ENCODE assay signal across 10 cellular contexts in the genomic region with DNA sequence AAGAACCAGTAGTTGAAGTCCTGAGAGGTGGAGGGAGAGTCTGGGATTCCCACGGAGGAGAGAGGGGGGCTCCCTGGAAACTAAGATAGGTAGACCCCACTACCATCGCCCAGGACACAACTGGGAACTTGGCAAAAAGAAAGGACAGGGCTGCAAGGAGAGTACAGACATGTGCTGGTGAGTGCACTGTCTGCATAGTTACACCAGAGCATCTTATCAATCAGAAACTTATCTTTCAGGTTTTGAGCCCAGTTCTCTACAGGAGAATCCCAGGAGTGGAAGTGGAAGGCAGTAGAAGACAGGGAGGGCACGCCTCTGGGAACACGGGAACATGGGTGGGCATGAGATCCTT. TPM values are rescaled to one million over a fixed set of nuclear protein-coding genes. Genes with fewer than 3 reads are reported as not detected.
DNase-seq lines count a peak whose midpoint lies in the region; TF ChIP-seq lines count a peak whose summit lies in the region.
"Had no signal": no experiment of that assay in that cellular context is flagged by ENCODE, and none has a peak within 500 bp of the region (broad histone marks: within the 10 kb centered on the region; RNA-seq: fewer than 3 reads in every experiment).

No MANE protein-coding gene starts in this region.

- no peaks in the 10 kb centered on the region for H3K27me3 ChIP-seq in BLaER1 treated with 17β-estradiol and CSF1 and Interleukin-3, amounts not matched to agents 10 nM and 100 nM
- H3K27me3 ChIP-seq in GM23248 (replicated peaks; ENCODE audit: insufficient read depth) (no peaks in the 10 kb centered on the region), muscle layer of duodenum (ENCODE audit: low read depth, low read length) (no peaks in the 10 kb centered on the region), tibial artery (peaks cover 0 to 4% of the 10 kb centered on the region in 2 donors)

- H3K9ac ChIP-seq in BLaER1 treated with 17β-estradiol and CSF1 and Interleukin-3, amounts not matched to agents 10 nM and 100 nM, result peak overlapping the region; percentile 73 to 96 (median 92)
- peak overlapping the region; percentile 31; the same call in 1 of the 2 replicates for H3K9ac ChIP-seq in GM23248

- H3K79me2 ChIP-seq in GM23248 (ENCODE audit: insufficient read depth), result peaks cover 9% of the 10 kb centered on the region

- H3K27me3 Mint-ChIP-seq in activated naive CD8-positive, alpha-beta T cell, result no peaks in the 10 kb centered on the region

- H3K4me1 Mint-ChIP-seq in activated naive CD8-positive, alpha-beta T cell (ENCODE audit: low read depth), result peaks cover 83% of the 10 kb centered on the region

- peaks cover 20% of the 10 kb centered on the region for H3K36me3 Mint-ChIP-seq in activated naive CD8-positive, alpha-beta T cell

- no peaks in the 10 kb centered on the region for H3K9me2 ChIP-seq in GM23248 (ENCODE audit: insufficient read depth)

- H4K20me1 ChIP-seq in BLaER1 treated with 17β-estradiol and CSF1 and Interleukin-3, amounts not matched to agents 10 nM and 100 nM, result no peaks in the 10 kb centered on the region; a peak in 2 of 22 replicates
- no peaks in the 10 kb centered on the region for H4K20me1 ChIP-seq in GM23248 (ENCODE audit: insufficient read depth)

- H3K27ac ChIP-seq in BLaER1 treated with 17β-estradiol and CSF1 and Interleukin-3, amounts not matched to agents 10 nM and 100 nM, result peak overlapping the region; percentile 82 to 100 (median 99)
- H3K27ac ChIP-seq in GM23248 (peak overlapping the region; percentile 58), muscle layer of duodenum (ENCODE audit: low read length) (peak overlapping the region; percentile 0), tibial artery (peak overlapping the region in 1 of 2 donors; percentile 13)

- H3K9me3 Mint-ChIP-seq in activated naive CD8-positive, alpha-beta T cell (ENCODE audit: low read depth), result no peaks in the 10 kb centered on the region

- 86 to 92% methylated on average over 4 of the region's 4 CpGs for WGBS in GM23248 (ENCODE audit: low coverage in 1 of 2, low lambda C conversion rate in 2 of 2, missing lambda C conversion rate in 2 of 2), 2 experiments

- peak overlapping the region; percentile 97 for H3K27ac Mint-ChIP-seq in activated naive CD8-positive, alpha-beta T cell

- H3K4me3 Mint-ChIP-seq in activated naive CD8-positive, alpha-beta T cell, result peak overlapping the region; percentile 80

- TF ChIP-seq CTCF in tibial artery (IDR thresholded peaks at IDR 0.05), result no peak

- in situ Hi-C loops in GM23248 (cut with MboI), result no loop called here

- peak overlapping the region; percentile 30 to 69 (median 57); a peak in 19 of 20 replicates for H3K4me3 ChIP-seq in BLaER1 treated with 17β-estradiol and CSF1 and Interleukin-3, amounts not matched to agents 10 nM and 100 nM
- H3K4me3 ChIP-seq in GM23248 (no peak overlapping the region), muscle layer of duodenum (ENCODE audit: low read depth in 1 of 2, low read length in 2 of 2) (no peak overlapping the region), tibial artery (no peak overlapping the region)

- H3K4me2 ChIP-seq in BLaER1 treated with 17β-estradiol and CSF1 and Interleukin-3, amounts not matched to agents 10 nM and 100 nM, result peak overlapping the region; percentile 96 to 100 (median 100)
- peak overlapping the region; percentile 65 for H3K4me2 ChIP-seq in GM23248 (ENCODE audit: unreplicated experiment)

- DNase-seq in GM23248 (no peak), tibial artery (no peak), kidney tubule cell (ENCODE audit: low spot score) (no peak), SIG-M5 (lab: John Stamatoyannopoulos, UW) (no peak), NCI-H146 treated with DMSO at 0.1 percent for 48 hours (lab: John Stamatoyannopoulos, UW; ENCODE audit: unreplicated experiment) (no peak)
- DNase-seq: NCI-H146 had no signal

- H3K4me1 ChIP-seq in BLaER1 treated with 17β-estradiol and CSF1 and Interleukin-3, amounts not matched to agents 10 nM and 100 nM, result peaks cover 96 to 100% (median 97%) of the 10 kb centered on the region in 10 experiments
- H3K4me1 ChIP-seq in GM23248 (ENCODE audit: insufficient read depth), result peaks cover 41% of the 10 kb centered on the region
- peaks cover 0 to 8% of the 10 kb centered on the region in 2 donors for H3K4me1 ChIP-seq in muscle layer of duodenum (ENCODE audit: control insufficient read depth in 1 of 2, insufficient read depth in 2 of 2, low read length in 2 of 2)
- H3K4me1 ChIP-seq in tibial artery, result peaks cover 0 to 25% (median 3%) of the 10 kb centered on the region in 4 donors

- no peak overlapping the region for H2AFZ ChIP-seq in GM23248

- peaks cover 0 to 19% (median 6%) of the 10 kb centered on the region in 11 experiments; a peak in 11 of 22 replicates for H3K36me3 ChIP-seq in BLaER1 treated with 17β-estradiol and CSF1 and Interleukin-3, amounts not matched to agents 10 nM and 100 nM
- peaks cover 4% of the 10 kb centered on the region; the same call in 1 of the 2 replicates for H3K36me3 ChIP-seq in GM23248 (ENCODE audit: low read depth)
- peaks cover 10 to 36% of the 10 kb centered on the region in 2 donors for H3K36me3 ChIP-seq in muscle layer of duodenum (ENCODE audit: control insufficient read depth in 1 of 2, insufficient read depth in 2 of 2, low read length in 2 of 2)
- peaks cover 17 to 49% (median 27%) of the 10 kb centered on the region in 3 donors for H3K36me3 ChIP-seq in tibial artery

- no peaks in the 10 kb centered on the region for H3K9me3 ChIP-seq in BLaER1 treated with 17β-estradiol and CSF1 and Interleukin-3, amounts not matched to agents 10 nM and 100 nM (replicated peaks in 1 of 11)
- H3K9me3 ChIP-seq in GM23248 (ENCODE audit: low read depth), result no peaks in the 10 kb centered on the region
- no peaks in the 10 kb centered on the region for H3K9me3 ChIP-seq in muscle layer of duodenum (ENCODE audit: control insufficient read depth in 1 of 2, low read length in 2 of 2)
- no peaks in the 10 kb centered on the region for H3K9me3 ChIP-seq in tibial artery

- intact Hi-C loops in tibial artery (cut with DNase I; ENCODE audit: low total_unique reads), result no loop called here

- H3F3A ChIP-seq in GM23248 (ENCODE audit: insufficient read depth), result peaks cover 50% of the 10 kb centered on the region

RNA-seq across cellular contexts. Expression of gene NFKBIL1, which starts 12.2 kb away (rescaled TPM):
- total RNA-seq in GM23248 (2014; rRNA removed; shearing (Covaris generic)), result 20.4 and 22.9 TPM in 2 replicates
- 12.3 and 15.0 TPM in 2 replicates for polyA plus RNA-seq in GM23248 (2016; fragmentation: Nextera tagmentation; extraction: Ambion mirVana)

RNA-seq across cellular contexts. Expression of gene LTA, which starts 12.5 kb away (rescaled TPM):
- not detected in 2 replicates for total RNA-seq in GM23248 (2014; rRNA removed; shearing (Covaris generic))
- not detected in 2 replicates for polyA plus RNA-seq in GM23248 (2016; fragmentation: Nextera tagmentation; extraction: Ambion mirVana)
- total RNA-seq: ureter had no signal

RNA-seq across cellular contexts. Expression of gene ATP6V1G2, which starts 13.2 kb away (rescaled TPM):
- 0.89 and 1.8 TPM in 2 replicates for total RNA-seq in GM23248 (2014; rRNA removed; shearing (Covaris generic))
- polyA plus RNA-seq in GM23248 (2016; fragmentation: Nextera tagmentation; extraction: Ambion mirVana), result 2.8 and 3.5 TPM in 2 replicates

RNA-seq across cellular contexts. Expression of gene TNF, which starts 15.8 kb away (rescaled TPM):
- total RNA-seq in GM23248 (2014; rRNA removed; shearing (Covaris generic)), result not detected in 2 replicates
- 0.11 TPM in 1 of 2 replicates, not detected in the other for polyA plus RNA-seq in GM23248 (2016; fragmentation: Nextera tagmentation; extraction: Ambion mirVana)

RNA-seq across cellular contexts. Expression of gene DDX39B, which starts 17.8 kb away (rescaled TPM):
- 319 and 415 TPM in 2 replicates for total RNA-seq in GM23248 (2014; rRNA removed; shearing (Covaris generic))
- polyA plus RNA-seq in GM23248 (2016; fragmentation: Nextera tagmentation; extraction: Ambion mirVana), result 197 and 204 TPM in 2 replicates

Comparison
In these comparisons a context has a peak if more than half of its experiments do, and no peak if none do; other contexts are left out.
1. H3K4me3 ChIP-seq: peak in BLaER1 treated with 17β-estradiol and CSF1 and Interleukin-3, amounts not matched to agents 10 nM and 100 nM (10 of 10); none in GM23248 (single experiment), muscle layer of duodenum (0 of 2) and tibial artery (0 of 2).